Comparison of ENCODE assay signal across 28 cellular contexts in the genomic region with DNA sequence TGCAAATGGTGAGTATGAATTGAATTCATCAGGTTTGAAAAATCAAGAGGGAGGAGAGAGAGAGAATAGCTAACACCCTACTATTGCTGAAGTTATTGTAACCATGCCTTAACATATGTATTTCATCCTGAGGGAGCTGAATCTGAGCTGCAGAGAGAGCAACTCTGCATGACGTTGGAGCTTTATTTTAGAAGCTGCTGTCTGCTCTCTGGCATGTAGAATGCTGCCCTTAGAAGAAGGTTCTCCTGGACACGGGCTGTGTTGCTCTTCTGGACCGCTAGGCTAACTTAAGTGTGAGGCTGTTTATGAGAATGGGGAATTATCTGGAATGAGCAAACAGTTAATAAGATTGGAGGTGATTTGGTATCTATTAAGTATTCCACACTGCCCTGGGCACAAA.
"Had no signal": no experiment of that assay in that cellular context is flagged by ENCODE, and none has a peak within 500 bp of the region (broad histone marks: within the 10 kb centered on the region; RNA-seq: fewer than 3 reads in every experiment).

No MANE protein-coding gene starts in this region.

- H3K9me3 ChIP-seq: adrenal gland, MG63, Peyer's patch, SJCRH30 had no signal

- H3K27me3 ChIP-seq: Peyer's patch, SJCRH30 had no signal

- H3K4me3 ChIP-seq: adrenal gland, MG63, Peyer's patch, SJCRH30, SK-N-MC had no signal

- DNase-seq: activated CD4-positive, alpha-beta T cell treated with anti-CD3 and anti-CD28 coated beads for 36 hours; activated CD4-positive, alpha-beta T cell treated with anti-CD3 and anti-CD28 coated beads, Interleukin-2, amount 10 ng/mL, durations not matched to agents 7 days and 5 days; activated CD4-positive, alpha-beta T cell treated with anti-CD3 and anti-CD28 coated beads, Interleukin-2, amount 50 U/mL, for 48 hours; activated CD8-positive, alpha-beta T cell treated with anti-CD3 and anti-CD28 coated beads, Interleukin-2, amount 10 ng/mL, durations not matched to agents 7 days and 5 days; activated gamma-delta T cell; activated naive CD4-positive, alpha-beta T cell treated with anti-CD3 and anti-CD28 coated beads for 36 hours; activated T-cell treated with anti-CD3 and anti-CD28 coated beads, Interleukin-2, amount 50 U/mL, for 24 hours; adrenal gland; Kasumi-1; KBM-7; MG63; NCI-H1092; NCI-H1436 treated with DMSO at 0.1 percent for 48 hours; NCI-H1694 treated with DMSO at 0.1 percent for 48 hours; NCI-H2029; NCI-H345; NCI-H524 treated with DMSO at 0.1 percent for 48 hours; NCI-H748 treated with DMSO at 0.1 percent for 48 hours; NK-92 treated with Interleukin-12 subunit alpha and Interleukin-12 subunit beta, amount 100 ng/mL, for 24 hours; PC-3; Peyer's patch; RPMI8226; SHP77; SJCRH30; T1000 had no signal

- H3K36me3 ChIP-seq: adrenal gland, MG63, Peyer's patch, SJCRH30 had no signal

- H3K4me1 ChIP-seq: adrenal gland, Peyer's patch, SJCRH30 had no signal

- ATAC-seq: activated CD4-positive, alpha-beta T cell treated with anti-CD3 and anti-CD28 coated beads for 36 hours; activated CD4-positive, CD25-positive, alpha-beta regulatory T cell treated with anti-CD3 and anti-CD28 coated beads, Interleukin-2, amount 50 U/mL, for 24 hours; activated CD8-positive, alpha-beta T cell treated with anti-CD3 and anti-CD28 coated beads, Interleukin-2, amount 10 ng/mL, durations not matched to agents 7 days and 5 days; activated naive CD4-positive, alpha-beta T cell treated with anti-CD3 and anti-CD28 coated beads, Interleukin-2, amount 50 U/mL, for 72 hours; PC-3 had no signal

- H3K27ac ChIP-seq: adrenal gland, Peyer's patch, SJCRH30, SK-N-MC had no signal
